Comparison of ENCODE assay signal across 9 cellular contexts in genomic region chr10:23158370-23158769, GRCh38. TPM values are rescaled to one million over a fixed set of nuclear protein-coding genes. Genes with fewer than 3 reads are reported as not detected.
DNase-seq lines count a peak whose midpoint lies in the region; ATAC-seq, FAIRE-seq and TF ChIP-seq lines count a peak whose summit lies in the region.
"Had no signal": no experiment of that assay in that cellular context is flagged by ENCODE, and none has a peak within 500 bp of the region (broad histone marks: within the 10 kb centered on the region; RNA-seq: fewer than 3 reads in every experiment).

No MANE protein-coding gene starts in this region.

- FAIRE-seq in GM12891 (lab: Jason Lieb, UNC), result peak; percentile 41

- no peak overlapping the region for H2AFZ ChIP-seq in neural cell (ENCODE audit: low read depth, low read length)

- peak; percentile 15 for DNase-seq in AG09319 (ENCODE audit: extremely low read depth, low read depth)
- peak; percentile 53 for DNase-seq in GM12891 (ENCODE audit: insufficient read length, low spot score)
- peak; percentile 14 for DNase-seq in NCI-H2227 treated with DMSO at 0.1 percent for 48 hours (lab: John Stamatoyannopoulos, UW)
- DNase-seq in activated CD4-positive, alpha-beta T cell treated with anti-CD3 and anti-CD28 coated beads, Interleukin-2, amount 50 U/mL, for 48 hours, result peak; percentile 17 to 48
- peak; percentile 67 for DNase-seq in fibroblast of peridontal ligament (ENCODE audit: extremely low read depth)
- no peak for DNase-seq in NCI-H1048 (lab: John Stamatoyannopoulos, UW)

- no peak overlapping the region for H3K9ac ChIP-seq in neural cell (ENCODE audit: low read length)

- peak; percentile 94 for TF ChIP-seq RAD21 in neural cell (conservative IDR thresholded peaks at IDR 0.05)

- ATAC-seq in HG03045 (IDR thresholded peaks at IDR 0.05; ENCODE audit: unreplicated experiment), result peak; percentile 60

- no peaks in the 10 kb centered on the region for H4K20me1 ChIP-seq in neural cell (ENCODE audit: insufficient read depth)

- no peaks in the 10 kb centered on the region for H3K9me2 ChIP-seq in neural cell (ENCODE audit: insufficient read depth, low read length)

- no peaks in the 10 kb centered on the region for H3K9me3 ChIP-seq in neural cell (ENCODE audit: low read length)

- H3K4me2 ChIP-seq in neural cell (ENCODE audit: low read length), result peak overlapping the region; percentile 66

- no peak for TF ChIP-seq POLR2A in GM12891 (IDR thresholded peaks at IDR 0.05; ENCODE audit: low read depth, low read length)

- TF ChIP-seq CTCF in AG09319 (IDR thresholded peaks at IDR 0.05; ENCODE audit: low read depth, low read length), result peak; percentile 88
- peak; percentile 95 for TF ChIP-seq CTCF in neural cell (IDR thresholded peaks at IDR 0.05; ENCODE audit: poor library complexity, severe bottlenecking)

- peak overlapping the region; percentile 53 for H3K4me3 ChIP-seq in neural cell (ENCODE audit: low read length)

- H3K27me3 ChIP-seq in neural cell (ENCODE audit: insufficient read depth, low read depth, low read length), result peaks cover 3% of the 10 kb centered on the region

- TF ChIP-seq EP300 in neural cell (conservative IDR thresholded peaks at IDR 0.05; ENCODE audit: poor library complexity, severe bottlenecking), result no peak

- H3F3A ChIP-seq in neural cell (ENCODE audit: insufficient read depth, low read length, poor library complexity, severe bottlenecking), result no peaks in the 10 kb centered on the region

- H3K79me2 ChIP-seq in neural cell (replicated peaks; ENCODE audit: insufficient read depth, low read length), result no peaks in the 10 kb centered on the region

- H3K36me3 ChIP-seq in neural cell (ENCODE audit: insufficient read depth, low read length), result no peaks in the 10 kb centered on the region

- H3K27ac ChIP-seq in neural cell (ENCODE audit: low read length), result no peak overlapping the region

TF ChIP-seq in GM12891, 5 proteins besides CTCF, POLR2A, EP300 and RAD21:
- TF ChIP-seq POLR2AphosphoS5 (IDR thresholded peaks at IDR 0.05; ENCODE audit: low read depth, low read length) (no peak), SPI1 (IDR thresholded peaks at IDR 0.05; ENCODE audit: low read depth, low read length) (no peak), PAX5 (IDR thresholded peaks at IDR 0.05; ENCODE audit: insufficient read depth, low read length, severe bottlenecking) (no peak), TAF1 (IDR thresholded peaks at IDR 0.05; ENCODE audit: low read depth, low read length) (no peak), POU2F2 (IDR thresholded peaks at IDR 0.05; ENCODE audit: low read depth, low read length) (no peak)

TF ChIP-seq in neural cell, 6 proteins besides CTCF, POLR2A, EP300 and RAD21:
- TF ChIP-seq SMC3 (conservative IDR thresholded peaks at IDR 0.05; ENCODE audit: poor library complexity) (peak; percentile 91), TAF1 (IDR thresholded peaks at IDR 0.05; ENCODE audit: low read depth) (no peak)

RNA-seq across cellular contexts. Expression of gene PTF1A, which starts 33.7 kb away (rescaled TPM):
- polyA plus RNA-seq in GM12891 (2012; ENCODE audit: low read depth, missing spikeins), result not detected
- not detected in 2 replicates for polyA plus RNA-seq in neural cell
- not detected in 2 replicates for polyA minus RNA-seq in neural cell
- polyA plus RNA-seq: IgD-negative memory B cell had no signal
